In the genomic region with DNA sequence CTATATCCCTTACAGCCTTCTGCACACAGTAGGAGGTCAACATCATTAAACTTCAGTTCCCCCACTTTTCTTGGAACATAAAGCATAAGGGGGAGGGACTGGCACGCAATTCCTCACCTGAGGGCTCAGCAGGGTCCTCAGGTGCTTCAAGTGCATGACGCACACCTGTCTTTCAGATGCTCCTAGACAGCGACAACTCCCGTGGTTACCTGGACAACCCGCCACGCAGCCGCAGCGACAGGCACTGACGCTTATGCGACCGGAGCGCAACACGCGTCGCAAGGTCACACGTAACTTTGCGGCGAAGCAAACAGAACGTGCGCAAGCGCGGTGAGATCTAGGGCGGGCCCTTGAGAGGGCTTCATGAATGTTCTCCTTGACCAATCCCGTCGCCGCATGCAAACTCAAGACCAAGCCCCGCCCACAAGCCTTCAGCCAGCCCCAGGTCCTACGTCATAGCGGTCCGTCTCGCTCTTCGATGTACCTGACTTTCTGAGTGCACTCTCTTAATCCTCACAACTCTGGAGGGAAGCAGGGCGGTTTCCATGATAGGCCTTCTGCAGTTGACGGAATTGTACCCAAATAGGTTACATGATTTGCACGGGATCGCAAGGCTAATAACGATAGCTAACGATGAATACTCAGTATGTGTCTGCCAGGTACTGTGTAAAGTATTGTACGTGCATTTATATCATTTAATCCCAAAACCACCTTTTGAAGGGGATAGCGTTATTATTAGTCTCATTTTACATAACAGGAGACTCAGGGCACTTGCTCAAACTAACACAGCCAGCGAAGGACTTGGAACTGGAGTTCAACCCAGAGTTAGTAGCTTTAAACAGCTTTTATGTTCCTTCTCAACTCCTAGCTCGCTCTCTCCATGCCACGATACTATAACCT, we compare ENCODE assay signal across 8 cellular contexts.
DNase-seq lines count a peak whose midpoint lies in the region; ATAC-seq lines count a peak whose summit lies in the region.

A gene with protein sequence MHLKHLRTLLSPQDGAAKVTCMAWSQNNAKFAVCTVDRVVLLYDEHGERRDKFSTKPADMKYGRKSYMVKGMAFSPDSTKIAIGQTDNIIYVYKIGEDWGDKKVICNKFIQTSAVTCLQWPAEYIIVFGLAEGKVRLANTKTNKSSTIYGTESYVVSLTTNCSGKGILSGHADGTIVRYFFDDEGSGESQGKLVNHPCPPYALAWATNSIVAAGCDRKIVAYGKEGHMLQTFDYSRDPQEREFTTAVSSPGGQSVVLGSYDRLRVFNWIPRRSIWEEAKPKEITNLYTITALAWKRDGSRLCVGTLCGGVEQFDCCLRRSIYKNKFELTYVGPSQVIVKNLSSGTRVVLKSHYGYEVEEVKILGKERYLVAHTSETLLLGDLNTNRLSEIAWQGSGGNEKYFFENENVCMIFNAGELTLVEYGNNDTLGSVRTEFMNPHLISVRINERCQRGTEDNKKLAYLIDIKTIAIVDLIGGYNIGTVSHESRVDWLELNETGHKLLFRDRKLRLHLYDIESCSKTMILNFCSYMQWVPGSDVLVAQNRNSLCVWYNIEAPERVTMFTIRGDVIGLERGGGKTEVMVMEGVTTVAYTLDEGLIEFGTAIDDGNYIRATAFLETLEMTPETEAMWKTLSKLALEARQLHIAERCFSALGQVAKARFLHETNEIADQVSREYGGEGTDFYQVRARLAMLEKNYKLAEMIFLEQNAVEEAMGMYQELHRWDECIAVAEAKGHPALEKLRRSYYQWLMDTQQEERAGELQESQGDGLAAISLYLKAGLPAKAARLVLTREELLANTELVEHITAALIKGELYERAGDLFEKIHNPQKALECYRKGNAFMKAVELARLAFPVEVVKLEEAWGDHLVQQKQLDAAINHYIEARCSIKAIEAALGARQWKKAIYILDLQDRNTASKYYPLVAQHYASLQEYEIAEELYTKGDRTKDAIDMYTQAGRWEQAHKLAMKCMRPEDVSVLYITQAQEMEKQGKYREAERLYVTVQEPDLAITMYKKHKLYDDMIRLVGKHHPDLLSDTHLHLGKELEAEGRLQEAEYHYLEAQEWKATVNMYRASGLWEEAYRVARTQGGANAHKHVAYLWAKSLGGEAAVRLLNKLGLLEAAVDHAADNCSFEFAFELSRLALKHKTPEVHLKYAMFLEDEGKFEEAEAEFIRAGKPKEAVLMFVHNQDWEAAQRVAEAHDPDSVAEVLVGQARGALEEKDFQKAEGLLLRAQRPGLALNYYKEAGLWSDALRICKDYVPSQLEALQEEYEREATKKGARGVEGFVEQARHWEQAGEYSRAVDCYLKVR (N-terminal part only) (minus strand): TSS at position 246 of the 900 bp plus-strand sequence. CDS start 90 bp downstream, at position 156.

- DNase-seq in AG08396 (ENCODE audit: low spot score) (peak; percentile 98), NCI-H345 treated with DMSO at 0.1 percent for 48 hours (lab: John Stamatoyannopoulos, UW; ENCODE audit: unreplicated experiment) (peak; percentile 100), inferior parietal cortex (ENCODE audit: extremely low spot score) (peak; percentile 99), smooth muscle cell of the brain vasculature (ENCODE audit: low read depth, low spot score) (peak; percentile 91)
- DNase-seq in activated CD4-positive, CD25-positive, alpha-beta regulatory T cell treated with anti-CD3 and anti-CD28 coated beads, Interleukin-2, amount 50 U/mL, for 16 hours (ENCODE audit: low read depth, low spot score) = peak; percentile 98
- DNase-seq in central memory CD4-positive, alpha-beta T cell = peak; percentile 99

- peak; percentile 92 for ATAC-seq in GM19025 (IDR thresholded peaks at IDR 0.05; ENCODE audit: low read depth, unreplicated experiment)
- ATAC-seq in HG03280 (IDR thresholded peaks at IDR 0.05; ENCODE audit: unreplicated experiment) = peak; percentile 96

Comparison
In these comparisons a context has a peak if more than half of its experiments do, and no peak if none do; other contexts are left out.
1. Peak in every context shown above with its lines: DNase-seq and ATAC-seq.